22 cellular contexts compared by ENCODE assay signal in genomic region chr10:73843254-73843653, GRCh38. TPM values are rescaled to one million over a fixed set of nuclear protein-coding genes. Genes with fewer than 3 reads are reported as not detected.
DNase-seq lines count a peak whose midpoint lies in the region; ATAC-seq and TF ChIP-seq lines count a peak whose summit lies in the region.
"Had no signal": no experiment of that assay in that cellular context is flagged by ENCODE, and none has a peak within 500 bp of the region (broad histone marks: within the 10 kb centered on the region; RNA-seq: fewer than 3 reads in every experiment).

No MANE protein-coding gene starts in this region.

- in situ Hi-C loops in GM13977 (cut with MboI; ENCODE audit: low pct_unique_long_range_greater_than_20kb, low sequenced_read_pairs, unreplicated experiment), result no loop called here

- H3K4me1 Mint-ChIP-seq in activated T-helper 17 cell treated with anti-CD3 and anti-CD28 coated beads, Interleukin-2, amount 50 U/mL, for 72 hours, result no peaks in the 10 kb centered on the region
- H3K4me1 Mint-ChIP-seq: activated CD4-positive, alpha-beta memory T cell treated with anti-CD3 and anti-CD28 coated beads, Interleukin-2, amount 10 ng/mL, durations not matched to agents 7 days and 5 days; B cell had no signal

- DNase-seq in activated naive CD4-positive, alpha-beta T cell treated with anti-CD3 and anti-CD28 coated beads, Interleukin-2, amount 50 U/mL, for 72 hours (ENCODE audit: low spot score in 2 of 2), result no peak
- no peak for DNase-seq in activated naive CD4-positive, alpha-beta T cell treated with anti-CD3 and anti-CD28 coated beads, Interleukin-2, amount 50 U/mL, for 16 hours
- DNase-seq in mucosa of descending colon (no peak), GM13977 (ENCODE audit: low spot score) (no peak), aorta (no peak), SK-N-DZ (ENCODE audit: low spot score) (no peak), posterior cingulate gyrus (no peak)
- DNase-seq: activated CD4-positive, alpha-beta memory T cell treated with anti-CD3 and anti-CD28 coated beads, Interleukin-2, amount 10 ng/mL, durations not matched to agents 7 days and 5 days; activated gamma-delta T cell; activated T-cell treated with anti-CD3 and anti-CD28 coated beads for 4 hours; body of pancreas; effector CD8-positive, alpha-beta T cell; esophagus squamous epithelium; gastrocnemius medialis; GF-D8; KG1; NCI-H1048; NCI-H187; NCI-H524 treated with DMSO at 0.1 percent for 48 hours; T1000 had no signal

- H3K9me3 ChIP-seq in mucosa of descending colon (no peaks in the 10 kb centered on the region), aorta (ENCODE audit: control insufficient read depth, low read length) (no peaks in the 10 kb centered on the region)
- H3K9me3 ChIP-seq: body of pancreas, esophagus squamous epithelium, gastrocnemius medialis had no signal

- ATAC-seq in activated naive CD4-positive, alpha-beta T cell treated with anti-CD3 and anti-CD28 coated beads, Interleukin-2, amount 50 U/mL, for 72 hours, result no peak
- ATAC-seq in activated T-helper 17 cell treated with anti-CD3 and anti-CD28 coated beads, Interleukin-2, amount 50 U/mL, for 72 hours (replicated peaks), result no peak
- ATAC-seq in mucosa of descending colon (peak; percentile 79), aorta (ENCODE audit: low FRiP score) (no peak)
- ATAC-seq: body of pancreas, gastrocnemius medialis had no signal

- no peak overlapping the region for H3K4me3 ChIP-seq in mucosa of descending colon
- no peak overlapping the region for H3K4me3 ChIP-seq in aorta (ENCODE audit: low read length in 2 of 2)
- H3K4me3 ChIP-seq: body of pancreas, esophagus squamous epithelium, gastrocnemius medialis had no signal

- TF ChIP-seq CTCF in mucosa of descending colon (IDR thresholded peaks at IDR 0.05) (no peak), GM13977 (IDR thresholded peaks at IDR 0.05; ENCODE audit: extremely low read depth, insufficient read depth, missing control alignments) (no peak)

- intact Hi-C loops in mucosa of descending colon (cut with DNase I, micrococcal nuclease) (no loop called here), aorta (cut with DNase I) (no loop called here), posterior cingulate gyrus (cut with DNase I) (no loop called here)

- 75 to 76% methylated on average over 5 of the region's 5 CpGs for WGBS in aorta, 2 donors

- H3K27ac ChIP-seq in aorta (ENCODE audit: low read depth in 1 of 2, low read length in 2 of 2), result no peak overlapping the region
- H3K27ac ChIP-seq: body of pancreas, esophagus squamous epithelium, gastrocnemius medialis had no signal

- H3K36me3 Mint-ChIP-seq in activated naive CD4-positive, alpha-beta T cell treated with anti-CD3 and anti-CD28 coated beads, Interleukin-2, amount 50 U/mL, for 72 hours, result no peaks in the 10 kb centered on the region
- peaks cover 82% of the 10 kb centered on the region for H3K36me3 Mint-ChIP-seq in activated T-helper 17 cell treated with anti-CD3 and anti-CD28 coated beads, Interleukin-2, amount 50 U/mL, for 72 hours (ENCODE audit: low read depth)

- no peaks in the 10 kb centered on the region for H3K27me3 Mint-ChIP-seq in activated T-helper 17 cell treated with anti-CD3 and anti-CD28 coated beads, Interleukin-2, amount 50 U/mL, for 72 hours
- H3K27me3 Mint-ChIP-seq: activated CD4-positive, alpha-beta memory T cell treated with anti-CD3 and anti-CD28 coated beads, Interleukin-2, amount 10 ng/mL, durations not matched to agents 7 days and 5 days; B cell had no signal

- no peak overlapping the region for H3K4me3 Mint-ChIP-seq in activated T-helper 17 cell treated with anti-CD3 and anti-CD28 coated beads, Interleukin-2, amount 50 U/mL, for 72 hours
- H3K4me3 Mint-ChIP-seq: activated CD4-positive, alpha-beta memory T cell treated with anti-CD3 and anti-CD28 coated beads, Interleukin-2, amount 10 ng/mL, durations not matched to agents 7 days and 5 days; B cell had no signal

- H3K27me3 ChIP-seq in aorta (ENCODE audit: control insufficient read depth in 1 of 2, insufficient read depth in 2 of 2, low read length in 1 of 2), result no peaks in the 10 kb centered on the region
- H3K27me3 ChIP-seq: body of pancreas, esophagus squamous epithelium, gastrocnemius medialis had no signal

- peaks cover 10% of the 10 kb centered on the region for H3K36me3 ChIP-seq in mucosa of descending colon (ENCODE audit: low read depth)
- H3K36me3 ChIP-seq in aorta (ENCODE audit: control insufficient read depth in 1 of 2, insufficient read depth in 2 of 2, low read length in 1 of 2), result peaks cover 3 to 26% of the 10 kb centered on the region in 2 donors

- H3K27ac Mint-ChIP-seq in activated naive CD4-positive, alpha-beta T cell treated with anti-CD3 and anti-CD28 coated beads, Interleukin-2, amount 50 U/mL, for 72 hours, result peak overlapping the region; percentile 26 to 96
- H3K27ac Mint-ChIP-seq in activated T-helper 17 cell treated with anti-CD3 and anti-CD28 coated beads, Interleukin-2, amount 50 U/mL, for 72 hours, result peak overlapping the region; percentile 73
- H3K27ac Mint-ChIP-seq: activated CD4-positive, alpha-beta memory T cell treated with anti-CD3 and anti-CD28 coated beads, Interleukin-2, amount 10 ng/mL, durations not matched to agents 7 days and 5 days; B cell had no signal

- H3K4me1 ChIP-seq in mucosa of descending colon (ENCODE audit: low read depth) (no peaks in the 10 kb centered on the region), aorta (ENCODE audit: control insufficient read depth in 1 of 2, insufficient read depth in 2 of 2, low read length in 2 of 2) (no peaks in the 10 kb centered on the region)
- H3K4me1 ChIP-seq: body of pancreas, gastrocnemius medialis had no signal

- H3K9me3 Mint-ChIP-seq in activated naive CD4-positive, alpha-beta T cell treated with anti-CD3 and anti-CD28 coated beads, Interleukin-2, amount 50 U/mL, for 72 hours, result no peaks in the 10 kb centered on the region
- no peaks in the 10 kb centered on the region for H3K9me3 Mint-ChIP-seq in activated T-helper 17 cell treated with anti-CD3 and anti-CD28 coated beads, Interleukin-2, amount 50 U/mL, for 72 hours
- H3K9me3 Mint-ChIP-seq: activated CD4-positive, alpha-beta memory T cell treated with anti-CD3 and anti-CD28 coated beads, Interleukin-2, amount 10 ng/mL, durations not matched to agents 7 days and 5 days had no signal

RNA-seq across cellular contexts. Expression of gene CAMK2G, which starts 31.1 kb away (rescaled TPM):
- 10 to 100 TPM; 26.2 to 39.7 TPM for total RNA-seq in activated naive CD4-positive, alpha-beta T cell treated with anti-CD3 and anti-CD28 coated beads, Interleukin-2, amount 50 U/mL, for 72 hours
- total RNA-seq in activated T-helper 17 cell treated with anti-CD3 and anti-CD28 coated beads, Interleukin-2, amount 50 U/mL, for 72 hours, result 10 to 100 TPM; 19.5 to 23.2 TPM
- total RNA-seq in mucosa of descending colon (100 to 1,000 TPM in 1 of 3 donors, 10 to 100 TPM in 2; 53.5 to 141 (median 57.2) TPM), aorta (10 to 100 TPM; 70.6 to 76.7 TPM)
- 10 to 100 TPM; 37.1 to 70.9 TPM for polyA plus RNA-seq in aorta
- 50.3 and 68.4 TPM in 2 replicates for polyA plus RNA-seq in SK-N-DZ (2014; cell fraction: cytosol; rRNA removed)
- polyA plus RNA-seq in SK-N-DZ (2014; cell fraction: nucleus; rRNA removed), result 118 and 135 TPM in 2 replicates

RNA-seq across cellular contexts. Expression of gene NDST2, which starts 31.9 kb away (rescaled TPM):
- total RNA-seq in activated naive CD4-positive, alpha-beta T cell treated with anti-CD3 and anti-CD28 coated beads, Interleukin-2, amount 50 U/mL, for 72 hours, result 10 to 100 TPM; 66.1 to 76.9 TPM
- total RNA-seq in activated T-helper 17 cell treated with anti-CD3 and anti-CD28 coated beads, Interleukin-2, amount 50 U/mL, for 72 hours, result 10 to 100 TPM; 41.2 to 64.0 TPM
- total RNA-seq in mucosa of descending colon (10 to 100 TPM; 26.7 to 39.0 (median 29.0) TPM), aorta (10 to 100 TPM; 31.9 to 55.6 TPM)
- polyA plus RNA-seq in aorta, result 10 to 100 TPM in 1 of 2 donors, 1 to 10 TPM in 1; 2.1 to 23.2 TPM
- 21.1 and 22.4 TPM in 2 replicates for polyA plus RNA-seq in SK-N-DZ (2014; cell fraction: cytosol; rRNA removed)
- polyA plus RNA-seq in SK-N-DZ (2014; cell fraction: nucleus; rRNA removed), result 34.4 and 36.5 TPM in 2 replicates

RNA-seq across cellular contexts. Expression of gene ZSWIM8, which starts 57.8 kb away (rescaled TPM):
- total RNA-seq in activated naive CD4-positive, alpha-beta T cell treated with anti-CD3 and anti-CD28 coated beads, Interleukin-2, amount 50 U/mL, for 72 hours, result 100 to 1,000 TPM in 1 of 2 donors, 10 to 100 TPM in 1; 56.7 to 118 TPM
- 100 to 1,000 TPM in 1 of 2 donors, 10 to 100 TPM in 1; 66.1 to 113 TPM for total RNA-seq in activated T-helper 17 cell treated with anti-CD3 and anti-CD28 coated beads, Interleukin-2, amount 50 U/mL, for 72 hours
- 100 to 1,000 TPM in 1 of 3 donors, 10 to 100 TPM in 2; 72.5 to 119 (median 90.1) TPM for total RNA-seq in mucosa of descending colon
- 100 to 1,000 TPM; 116 to 137 TPM for total RNA-seq in aorta
- polyA plus RNA-seq in aorta, result 100 to 1,000 TPM in 1 of 2 donors, 10 to 100 TPM in 1; 75.1 to 314 TPM
- polyA plus RNA-seq in SK-N-DZ (2014; cell fraction: cytosol; rRNA removed), result 21.0 and 28.0 TPM in 2 replicates
- polyA plus RNA-seq in SK-N-DZ (2014; cell fraction: nucleus; rRNA removed), result 96.2 and 138 TPM in 2 replicates
